In genomic region chr5:54205453-54205852, GRCh38 we compare ENCODE assay signal across 22 cellular contexts.
"Had no signal": no experiment of that assay in that cellular context is flagged by ENCODE, and none has a peak within 500 bp of the region (broad histone marks: within the 10 kb centered on the region; RNA-seq: fewer than 3 reads in every experiment).

No MANE protein-coding gene starts in this region.

- H3K27ac Mint-ChIP-seq: dendritic cell treated with granulocyte-macrophage colony-stimulating factor and Interleukin-4, amounts not matched to agents 40 ng/mL and 50 ng/mL, for 4 days; endodermal cell; natural killer cell treated with Interleukin-12 subunit alpha and Interleukin-12 subunit beta and Interleukin-15 and Interleukin-18, amount 100 ng/mL, for 72 hours; neural progenitor cell; stimulated activated effector memory CD8-positive, alpha-beta T cell treated with anti-CD3 and anti-CD28 coated beads, Interleukin-12 subunit alpha, Interleukin-12 subunit beta, amount 100 ng/mL, for 72 hours; type B pancreatic cell had no signal

- H3K4me3 Mint-ChIP-seq: dendritic cell treated with granulocyte-macrophage colony-stimulating factor and Interleukin-4, amounts not matched to agents 40 ng/mL and 50 ng/mL, for 4 days; endodermal cell; immature natural killer cell; natural killer cell treated with Interleukin-12 subunit alpha and Interleukin-12 subunit beta and Interleukin-15 and Interleukin-18, amount 100 ng/mL, for 72 hours; neural progenitor cell; stimulated activated effector memory CD8-positive, alpha-beta T cell treated with anti-CD3 and anti-CD28 coated beads, Interleukin-12 subunit alpha, Interleukin-12 subunit beta, amount 100 ng/mL, for 72 hours; type B pancreatic cell had no signal

- H3K27me3 ChIP-seq: foreskin keratinocyte, neural progenitor cell, ovary, suprapubic skin, thyroid gland had no signal

- H3K36me3 ChIP-seq: left ventricle myocardium inferior, neural progenitor cell, ovary, suprapubic skin, thyroid gland had no signal

- H3K27ac ChIP-seq: foreskin keratinocyte, left ventricle myocardium inferior, neural progenitor cell, ovary, suprapubic skin, thyroid gland had no signal

- H3K9me3 ChIP-seq: ovary, suprapubic skin, thyroid gland had no signal

- H3K4me3 ChIP-seq: left ventricle myocardium inferior, lung, neural progenitor cell, ovary, smooth muscle cell, suprapubic skin, thyroid gland had no signal

- H3K9me3 Mint-ChIP-seq: immature natural killer cell; natural killer cell treated with Interleukin-12 subunit alpha and Interleukin-12 subunit beta and Interleukin-15 and Interleukin-18, amount 100 ng/mL, for 72 hours had no signal

- DNase-seq: endodermal cell; erythroblast; foreskin keratinocyte; immature natural killer cell; left ventricle myocardium inferior; mesenchymal stem cell; midbrain; nucleus accumbens; ovary; right cardiac atrium; stimulated activated CD4-positive, alpha-beta T cell treated with anti-CD3 and anti-CD28 coated beads, Interleukin-4, amount 100 ng/mL, for 1 hour; stimulated activated CD8-positive, alpha-beta memory T cell treated with anti-CD3 and anti-CD28 coated beads, Interleukin-4, amount 100 ng/mL, for 48 hours; stimulated activated naive CD8-positive, alpha-beta T cell treated with anti-CD3 and anti-CD28 coated beads, Interleukin-15, Interleukin-2, amounts not matched to agents 100 U/mL and 50 U/mL, for 24 hours; thyroid gland had no signal

- H3K4me1 Mint-ChIP-seq: neural progenitor cell had no signal

- H3K36me3 Mint-ChIP-seq: immature natural killer cell; natural killer cell treated with Interleukin-12 subunit alpha and Interleukin-12 subunit beta and Interleukin-15 and Interleukin-18, amount 100 ng/mL, for 72 hours; stimulated activated effector memory CD8-positive, alpha-beta T cell treated with anti-CD3 and anti-CD28 coated beads, Interleukin-12 subunit alpha, Interleukin-12 subunit beta, amount 100 ng/mL, for 72 hours had no signal

- H3K27me3 Mint-ChIP-seq: dendritic cell treated with granulocyte-macrophage colony-stimulating factor and Interleukin-4, amounts not matched to agents 40 ng/mL and 50 ng/mL, for 4 days; natural killer cell treated with Interleukin-12 subunit alpha and Interleukin-12 subunit beta and Interleukin-15 and Interleukin-18, amount 100 ng/mL, for 72 hours had no signal

- H3K4me1 ChIP-seq: foreskin keratinocyte, suprapubic skin, thyroid gland had no signal

- ATAC-seq: foreskin keratinocyte; natural killer cell treated with Interleukin-12 subunit alpha and Interleukin-12 subunit beta and Interleukin-15 and Interleukin-18, amount 100 ng/mL, for 72 hours; right cardiac atrium; stimulated activated effector memory CD8-positive, alpha-beta T cell treated with anti-CD3 and anti-CD28 coated beads, Interleukin-12 subunit alpha, Interleukin-12 subunit beta, amount 100 ng/mL, for 72 hours; stimulated activated naive CD8-positive, alpha-beta T cell treated with anti-CD3 and anti-CD28 coated beads, Interleukin-15, Interleukin-2, amounts not matched to agents 100 U/mL and 50 U/mL, for 24 hours had no signal
